ENCODE assay signal across 8 cellular contexts in genomic region chr2:28583899-28584553, GRCh38.
DNase-seq lines count a peak whose midpoint lies in the region; ATAC-seq and TF ChIP-seq lines count a peak whose summit lies in the region.

No MANE protein-coding gene starts in this region.

- H3K4me3 ChIP-seq in heart right ventricle (no peak overlapping the region), skeletal muscle satellite cell (ENCODE audit: low read length) (peak overlapping the region; percentile 65)

- no peaks in the 10 kb centered on the region for H3K9me3 Mint-ChIP-seq in activated naive CD8-positive, alpha-beta T cell treated with anti-CD3 and anti-CD28 coated beads, Interleukin-2, amount 10 ng/mL, durations not matched to agents 7 days and 5 days

- H3K4me1 Mint-ChIP-seq in activated naive CD8-positive, alpha-beta T cell treated with anti-CD3 and anti-CD28 coated beads, Interleukin-2, amount 10 ng/mL, durations not matched to agents 7 days and 5 days = peaks cover 48% of the 10 kb centered on the region

- H3K9me3 ChIP-seq in heart right ventricle = no peaks in the 10 kb centered on the region
- no peaks in the 10 kb centered on the region for H3K9me3 ChIP-seq in skeletal muscle satellite cell (replicated peaks; ENCODE audit: low read length)

- POLR2A ChIA-PET in activated naive CD8-positive, alpha-beta T cell treated with anti-CD3 and anti-CD28 coated beads, Interleukin-2, amount 10 ng/mL, durations not matched to agents 7 days and 5 days (lab: Charles Lee) = no interaction called here

- H3K27ac Mint-ChIP-seq in activated naive CD8-positive, alpha-beta T cell treated with anti-CD3 and anti-CD28 coated beads, Interleukin-2, amount 10 ng/mL, durations not matched to agents 7 days and 5 days = peak overlapping the region; percentile 5

- H3K27me3 Mint-ChIP-seq in activated naive CD8-positive, alpha-beta T cell treated with anti-CD3 and anti-CD28 coated beads, Interleukin-2, amount 10 ng/mL, durations not matched to agents 7 days and 5 days = no peaks in the 10 kb centered on the region

- peak overlapping the region; percentile 77 for H3K9ac ChIP-seq in skeletal muscle satellite cell (ENCODE audit: low read depth, low read length)

- H3K27me3 ChIP-seq in heart right ventricle = no peaks in the 10 kb centered on the region
- H3K27me3 ChIP-seq in skeletal muscle satellite cell (ENCODE audit: control insufficient read depth, insufficient read depth, low read length) = no peaks in the 10 kb centered on the region

- peak overlapping the region; percentile 90 for H3K4me2 ChIP-seq in skeletal muscle satellite cell (ENCODE audit: low read length)

- peak overlapping the region; percentile 59 to 87 (median 83) for H3K27ac ChIP-seq in heart right ventricle

- H3K4me3 Mint-ChIP-seq in activated naive CD8-positive, alpha-beta T cell treated with anti-CD3 and anti-CD28 coated beads, Interleukin-2, amount 10 ng/mL, durations not matched to agents 7 days and 5 days = no peak overlapping the region

- H3K4me1 ChIP-seq in heart right ventricle (peaks cover 0 to 47% (median 32%) of the 10 kb centered on the region in 9 donors), skeletal muscle satellite cell (ENCODE audit: control insufficient read depth, insufficient read depth, low read length) (peaks cover 50% of the 10 kb centered on the region)

- WGBS in heart right ventricle, 2 donors = 20 to 24% methylated on average over 10 of the region's 10 CpGs

- DNase-seq in stimulated activated naive CD4-positive, alpha-beta T cell treated with Interleukin-2 at 50 U/mL for 16 hours (lab: John Stamatoyannopoulos, UW) = peak; percentile 73
- DNase-seq in stimulated activated naive CD4-positive, alpha-beta T cell (lab: John Stamatoyannopoulos, UW) = no peak
- peak; percentile 21 for DNase-seq in SIG-M5 (lab: John Stamatoyannopoulos, UW)
- peak; percentile 44 for DNase-seq in activated naive CD8-positive, alpha-beta T cell treated with anti-CD3 and anti-CD28 coated beads, Interleukin-2, amount 10 ng/mL, durations not matched to agents 7 days and 5 days
- peak; percentile 46 to 83 for DNase-seq in heart right ventricle
- DNase-seq in NCI-H1436 (lab: John Stamatoyannopoulos, UW) = no peak
- no peak for DNase-seq in NCI-H524 (lab: John Stamatoyannopoulos, UW)

- intact Hi-C loops in heart right ventricle (cut with DNase I) = no loop called here

- TF ChIP-seq CTCF in heart right ventricle (IDR thresholded peaks at IDR 0.05) = no peak

- H3K36me3 ChIP-seq in heart right ventricle (no peaks in the 10 kb centered on the region), skeletal muscle satellite cell (ENCODE audit: insufficient read depth, low read length) (no peaks in the 10 kb centered on the region)

- H3K36me3 Mint-ChIP-seq in activated naive CD8-positive, alpha-beta T cell treated with anti-CD3 and anti-CD28 coated beads, Interleukin-2, amount 10 ng/mL, durations not matched to agents 7 days and 5 days = peaks cover 6% of the 10 kb centered on the region

- ATAC-seq in activated naive CD8-positive, alpha-beta T cell treated with anti-CD3 and anti-CD28 coated beads, Interleukin-2, amount 10 ng/mL, durations not matched to agents 7 days and 5 days (ENCODE audit: low read depth) = peak; percentile 40
- peak; percentile 89 to 96 (median 93) for ATAC-seq in heart right ventricle

Comparison
In these comparisons a context has a peak if more than half of its experiments do, and no peak if none do; other contexts are left out.
1. DNase-seq: peak in stimulated activated naive CD4-positive, alpha-beta T cell treated with Interleukin-2 at 50 U/mL for 16 hours (single experiment), SIG-M5 (single experiment), activated naive CD8-positive, alpha-beta T cell treated with anti-CD3 and anti-CD28 coated beads, Interleukin-2, amount 10 ng/mL, durations not matched to agents 7 days and 5 days (single experiment) and heart right ventricle (2 of 2); none in stimulated activated naive CD4-positive, alpha-beta T cell (0 of 6), NCI-H1436 (single experiment) and NCI-H524 (0 of 2).